In the genomic region with DNA sequence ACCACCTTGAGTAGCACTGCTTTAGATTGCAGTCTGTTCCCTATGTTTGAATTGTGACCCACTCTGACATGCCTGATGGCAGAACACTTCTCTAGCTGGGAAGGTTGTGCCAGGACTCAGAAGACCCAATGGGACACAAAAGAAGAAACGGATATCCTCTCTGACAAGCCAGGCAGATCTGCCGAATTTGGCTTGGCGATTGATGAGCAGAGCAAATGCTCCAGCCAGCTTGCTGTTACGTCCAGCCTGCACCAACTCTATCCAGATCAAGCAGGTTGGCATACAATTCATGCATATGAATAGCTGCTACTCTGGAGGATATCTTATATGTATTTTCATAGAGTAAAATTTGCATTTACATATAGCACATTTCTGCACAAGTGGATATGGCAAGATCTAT, we compare ENCODE assay signal across 18 cellular contexts.
DNase-seq lines count a peak whose midpoint lies in the region; ATAC-seq and TF ChIP-seq lines count a peak whose summit lies in the region.
"Had no signal": no experiment of that assay in that cellular context is flagged by ENCODE, and none has a peak within 500 bp of the region (broad histone marks: within the 10 kb centered on the region; RNA-seq: fewer than 3 reads in every experiment).

No MANE protein-coding gene starts in this region.

- H2BK120ac ChIP-seq in neuronal stem cell (ENCODE audit: low read depth, low read length) (no peak overlapping the region), trophoblast cell (ENCODE audit: insufficient read depth, low read length, poor library complexity) (no peak overlapping the region)

- no peak overlapping the region for H3K27ac Mint-ChIP-seq in activated CD8-positive, alpha-beta T cell treated with anti-CD3 and anti-CD28 coated beads for 36 hours
- no peak overlapping the region for H3K27ac Mint-ChIP-seq in T-cell
- H3K27ac Mint-ChIP-seq: B cell, CD14-positive monocyte, T-helper 17 cell had no signal

- H3K9me3 Mint-ChIP-seq in activated CD8-positive, alpha-beta T cell treated with anti-CD3 and anti-CD28 coated beads for 36 hours: no peaks in the 10 kb centered on the region
- no peaks in the 10 kb centered on the region for H3K9me3 Mint-ChIP-seq in T-cell

- H3K36me3 ChIP-seq in DND-41 (ENCODE audit: insufficient read depth, low read length): peaks cover 17% of the 10 kb centered on the region; the same call in 1 of the 2 replicates
- H3K36me3 ChIP-seq in Karpas-422 (ENCODE audit: insufficient read depth, low read length): no peaks in the 10 kb centered on the region; the same call in 1 of the 2 replicates
- peaks cover 0 to 2% of the 10 kb centered on the region in 2 donors for H3K36me3 ChIP-seq in neuronal stem cell (replicated peaks in 1 of 2; ENCODE audit: control insufficient read depth in 2 of 2, insufficient read depth in 2 of 2, low read length in 2 of 2)
- H3K36me3 ChIP-seq in trophoblast cell (ENCODE audit: control insufficient read depth in 1 of 2, insufficient read depth in 2 of 2, low read length in 2 of 2): no peaks in the 10 kb centered on the region
- H3K36me3 ChIP-seq: MG63 had no signal

- CTCF ChIA-PET in activated CD8-positive, alpha-beta T cell treated with anti-CD3 and anti-CD28 coated beads for 36 hours (lab: Charles Lee): interaction anchor here (0.7 to 1.5 kb wide), 2 partner anchors 10 to 18 kb away, joined by 3 read pairs; no protein-coding TSS in a partner anchor
- CTCF ChIA-PET in T-cell (lab: Charles Lee): no interaction called here

- H4K12ac ChIP-seq in trophoblast cell (ENCODE audit: low read depth, low read length): no peak overlapping the region

- H2AFZ ChIP-seq in DND-41 (ENCODE audit: low read depth, low read length) (no peak overlapping the region), Karpas-422 (ENCODE audit: low read length) (peak overlapping the region; percentile 37; the same call in 1 of the 2 replicates), neuronal stem cell (ENCODE audit: low read length) (peak overlapping the region; percentile 53), trophoblast cell (ENCODE audit: insufficient read depth, low read length, poor library complexity) (no peak overlapping the region)

- POLR2A ChIA-PET in activated CD8-positive, alpha-beta T cell treated with anti-CD3 and anti-CD28 coated beads for 36 hours (lab: Charles Lee): no interaction called here
- POLR2A ChIA-PET in T-cell (lab: Charles Lee): no interaction called here

- H2BK12ac ChIP-seq in neuronal stem cell (ENCODE audit: low read length) (no peak overlapping the region), trophoblast cell (ENCODE audit: low read length) (no peak overlapping the region)

- H3K79me2 ChIP-seq in DND-41 (ENCODE audit: insufficient read depth, low read length) (peaks cover 31% of the 10 kb centered on the region), Karpas-422 (ENCODE audit: low read length) (no peaks in the 10 kb centered on the region), trophoblast cell (ENCODE audit: control insufficient read depth, insufficient read depth, low read length, poor library complexity) (no peaks in the 10 kb centered on the region)

- peak overlapping the region; percentile 55; the same call in 1 of the 2 replicates for H3K27ac ChIP-seq in DND-41 (ENCODE audit: low read length)
- peak overlapping the region; percentile 95 for H3K27ac ChIP-seq in Karpas-422 (ENCODE audit: low read length)
- H3K27ac ChIP-seq in neuronal stem cell (replicated peaks; ENCODE audit: low read length): no peak overlapping the region
- no peak overlapping the region for H3K27ac ChIP-seq in trophoblast cell (ENCODE audit: low read depth, low read length)
- H3K27ac ChIP-seq: A549 had no signal

- ATAC-seq in DND-41 (ENCODE audit: insufficient read depth, low read depth) (no peak), SK-N-SH treated with all-trans-retinoic acid at 6 μM for 48 hours (no peak), T-cell (replicated peaks in 1 of 4) (no peak)
- ATAC-seq in activated CD8-positive, alpha-beta T cell treated with anti-CD3 and anti-CD28 coated beads for 36 hours: no peak
- ATAC-seq: A549, GM12878, T-helper 17 cell had no signal

- DNase-seq in DND-41: no peak
- DNase-seq in Karpas-422: peak; percentile 67
- peak; percentile 76 for DNase-seq in NCI-H526 treated with DMSO at 0.1 percent for 48 hours (lab: John Stamatoyannopoulos, UW)
- DNase-seq in neuronal stem cell (ENCODE audit: low spot score): no peak
- DNase-seq in activated CD8-positive, alpha-beta T cell treated with anti-CD3 and anti-CD28 coated beads for 36 hours: no peak
- no peak for DNase-seq in T-cell
- no peak for DNase-seq in trophoblast cell
- DNase-seq: MG63, NCI-H1436 treated with DMSO at 0.1 percent for 48 hours, NCI-H1930, NCI-H446, OCI-M1, T-helper 17 cell had no signal

- peak overlapping the region; percentile 22 for H3K14ac ChIP-seq in neuronal stem cell (ENCODE audit: low read length)
- no peak overlapping the region for H3K14ac ChIP-seq in trophoblast cell (ENCODE audit: low read length)

- H3K4me3 ChIP-seq in DND-41 (ENCODE audit: low read depth in 1 of 2, low read length in 2 of 2) (no peak overlapping the region), Karpas-422 (ENCODE audit: low read length) (0 out of 2 replicates have a peak overlapping the region, but pooled peaks have one; percentile 17), neuronal stem cell (ENCODE audit: low read length in 2 of 2) (no peak overlapping the region), trophoblast cell (ENCODE audit: low read depth, low read length) (no peak overlapping the region)
- H3K4me3 ChIP-seq: A549, GM12878, MG63 had no signal

- H4K20me1 ChIP-seq in DND-41 (ENCODE audit: insufficient read depth, low read length): no peaks in the 10 kb centered on the region
- no peaks in the 10 kb centered on the region for H4K20me1 ChIP-seq in Karpas-422 (ENCODE audit: insufficient read depth, low read depth, low read length)

- no peaks in the 10 kb centered on the region for H3K79me1 ChIP-seq in neuronal stem cell (ENCODE audit: low read depth, low read length)
- H3K79me1 ChIP-seq in trophoblast cell (ENCODE audit: low read length): no peaks in the 10 kb centered on the region

- no peak for TF ChIP-seq CTCF in DND-41 (IDR thresholded peaks at IDR 0.05; ENCODE audit: borderline replicate concordance, extremely low read depth, low read length, poor library complexity, severe bottlenecking)
- TF ChIP-seq CTCF in activated CD8-positive, alpha-beta T cell treated with anti-CD3 and anti-CD28 coated beads for 36 hours (IDR thresholded peaks at IDR 0.05): no peak

- H3K27me3 ChIP-seq in DND-41 (ENCODE audit: insufficient read depth, low read length, poor library complexity) (no peaks in the 10 kb centered on the region), Karpas-422 (ENCODE audit: low read length) (no peaks in the 10 kb centered on the region), neuronal stem cell (ENCODE audit: control insufficient read depth in 3 of 3, insufficient read depth in 3 of 3, low read depth in 1 of 3, low read length in 3 of 3) (peaks cover 0 to 3% (median 0%) of the 10 kb centered on the region in 3 experiments), trophoblast cell (ENCODE audit: insufficient read depth, low read length) (no peaks in the 10 kb centered on the region)
- H3K27me3 ChIP-seq: MG63 had no signal

- H3K4me1 ChIP-seq in DND-41 (ENCODE audit: insufficient read depth, low read length) (peaks cover 43% of the 10 kb centered on the region), Karpas-422 (ENCODE audit: low read length) (peaks cover 94% of the 10 kb centered on the region), neuronal stem cell (ENCODE audit: control insufficient read depth in 2 of 2, insufficient read depth in 1 of 2, low read depth in 1 of 2, low read length in 2 of 2) (no peaks in the 10 kb centered on the region), trophoblast cell (ENCODE audit: control insufficient read depth in 1 of 2, insufficient read depth in 2 of 2, low read length in 2 of 2) (no peaks in the 10 kb centered on the region)
- H3K4me1 ChIP-seq: A549 had no signal

- intact Hi-C loops in activated CD8-positive, alpha-beta T cell treated with anti-CD3 and anti-CD28 coated beads for 36 hours (cut with micrococcal nuclease): no loop called here

- H3K36me3 Mint-ChIP-seq in activated CD8-positive, alpha-beta T cell treated with anti-CD3 and anti-CD28 coated beads for 36 hours (ENCODE audit: low read depth): no peaks in the 10 kb centered on the region
- no peaks in the 10 kb centered on the region for H3K36me3 Mint-ChIP-seq in T-cell
- H3K36me3 Mint-ChIP-seq: CD14-positive monocyte had no signal

- no peak overlapping the region for H4K91ac ChIP-seq in neuronal stem cell (ENCODE audit: low read depth, low read length, poor library complexity)
- no peak overlapping the region for H4K91ac ChIP-seq in trophoblast cell (ENCODE audit: low read depth, low read length)

- no peak overlapping the region for H3K4me2 ChIP-seq in DND-41 (ENCODE audit: insufficient read depth, low read length)
- H3K4me2 ChIP-seq in Karpas-422 (ENCODE audit: low read depth, low read length, poor library complexity, severe bottlenecking): peak overlapping the region; percentile 57
- H3K4me2 ChIP-seq in neuronal stem cell (ENCODE audit: insufficient read depth, low read length, poor library complexity, severe bottlenecking): no peak overlapping the region
- H3K4me2 ChIP-seq in trophoblast cell (ENCODE audit: low read length): no peak overlapping the region
- H3K4me2 ChIP-seq: A549 had no signal

- H3K18ac ChIP-seq in neuronal stem cell (ENCODE audit: low read length) (no peak overlapping the region), trophoblast cell (ENCODE audit: low read length) (no peak overlapping the region)

- no peak overlapping the region for H3K23ac ChIP-seq in neuronal stem cell (ENCODE audit: low read depth, low read length, poor library complexity)
- H3K23ac ChIP-seq in trophoblast cell (ENCODE audit: low read length): no peak overlapping the region

- H3K4ac ChIP-seq in neuronal stem cell (ENCODE audit: low read length) (no peak overlapping the region), trophoblast cell (ENCODE audit: low read depth, low read length) (no peak overlapping the region)

- WGBS in neuronal stem cell (ENCODE audit: extremely low coverage in 2 of 2, insufficient read length in 2 of 2, insufficient replicate concordance in 1 of 2), 2 donors: no CpG with 5 or more reads among the region's 4 CpGs
- no CpG with 5 or more reads among the region's 4 CpGs for WGBS in trophoblast cell (ENCODE audit: extremely low coverage, insufficient coverage, insufficient read length)

- no peaks in the 10 kb centered on the region for H3K9me2 ChIP-seq in Karpas-422 (replicated peaks; ENCODE audit: insufficient read depth, low read length)

- peaks cover 3% of the 10 kb centered on the region for H3K27me3 Mint-ChIP-seq in activated CD8-positive, alpha-beta T cell treated with anti-CD3 and anti-CD28 coated beads for 36 hours
- H3K27me3 Mint-ChIP-seq in T-cell: peaks cover 10 to 12% of the 10 kb centered on the region in 2 donors

- H4K8ac ChIP-seq in neuronal stem cell (ENCODE audit: low read depth, low read length) (no peak overlapping the region), trophoblast cell (ENCODE audit: low read depth, low read length) (no peak overlapping the region)

- no peaks in the 10 kb centered on the region for H3K4me1 Mint-ChIP-seq in activated CD8-positive, alpha-beta T cell treated with anti-CD3 and anti-CD28 coated beads for 36 hours (ENCODE audit: low read depth)
- no peaks in the 10 kb centered on the region for H3K4me1 Mint-ChIP-seq in T-cell
- H3K4me1 Mint-ChIP-seq: B cell, CD14-positive monocyte had no signal

- no peak overlapping the region for H2BK15ac ChIP-seq in neuronal stem cell (ENCODE audit: low read length)

- H3K9me3 ChIP-seq in DND-41 (ENCODE audit: insufficient read depth, low read length, severe bottlenecking) (no peaks in the 10 kb centered on the region), Karpas-422 (ENCODE audit: low read length) (no peaks in the 10 kb centered on the region), neuronal stem cell (replicated peaks in 1 of 2; ENCODE audit: control insufficient read depth in 2 of 2, insufficient read depth in 1 of 2, low read depth in 1 of 2, low read length in 2 of 2) (peaks cover 0 to 2% of the 10 kb centered on the region in 2 donors), trophoblast cell (ENCODE audit: insufficient read depth, low read depth, low read length) (no peaks in the 10 kb centered on the region)
- H3K9me3 ChIP-seq: A549, MG63 had no signal

- no peak overlapping the region for H2BK5ac ChIP-seq in neuronal stem cell (ENCODE audit: low read length)
- no peak overlapping the region for H2BK5ac ChIP-seq in trophoblast cell (ENCODE audit: low read depth, low read length, poor library complexity)

- H3K9ac ChIP-seq in DND-41 (ENCODE audit: low read depth, low read length): no peak overlapping the region
- H3K9ac ChIP-seq in Karpas-422 (ENCODE audit: low read length): peak overlapping the region; percentile 34
- H3K9ac ChIP-seq in neuronal stem cell (ENCODE audit: low read depth, low read length, poor library complexity): no peak overlapping the region
- H3K9ac ChIP-seq in trophoblast cell (ENCODE audit: low read length): no peak overlapping the region

- H2AK5ac ChIP-seq in neuronal stem cell (ENCODE audit: low read depth, low read length) (no peak overlapping the region), trophoblast cell (ENCODE audit: low read length) (no peak overlapping the region)

- no peak overlapping the region for H3K4me3 Mint-ChIP-seq in activated CD8-positive, alpha-beta T cell treated with anti-CD3 and anti-CD28 coated beads for 36 hours
- H3K4me3 Mint-ChIP-seq in T-cell: no peak overlapping the region
- H3K4me3 Mint-ChIP-seq: B cell, CD14-positive monocyte, T-helper 17 cell had no signal

Comparison
In these comparisons a context has a peak if more than half of its experiments do, and no peak if none do; other contexts are left out.
1. DNase-seq: peak in Karpas-422 (single experiment) and NCI-H526 treated with DMSO at 0.1 percent for 48 hours (single experiment); none in DND-41 (single experiment), neuronal stem cell (single experiment), activated CD8-positive, alpha-beta T cell treated with anti-CD3 and anti-CD28 coated beads for 36 hours (single experiment), T-cell (0 of 34) and trophoblast cell (0 of 2).
2. H2AFZ ChIP-seq: peak in Karpas-422 (single experiment) and neuronal stem cell (single experiment); none in DND-41 (single experiment) and trophoblast cell (single experiment).
3. H3K27ac ChIP-seq: peak in DND-41 (single experiment) and Karpas-422 (single experiment); none in neuronal stem cell (single experiment) and trophoblast cell (single experiment).